In the genomic region with DNA sequence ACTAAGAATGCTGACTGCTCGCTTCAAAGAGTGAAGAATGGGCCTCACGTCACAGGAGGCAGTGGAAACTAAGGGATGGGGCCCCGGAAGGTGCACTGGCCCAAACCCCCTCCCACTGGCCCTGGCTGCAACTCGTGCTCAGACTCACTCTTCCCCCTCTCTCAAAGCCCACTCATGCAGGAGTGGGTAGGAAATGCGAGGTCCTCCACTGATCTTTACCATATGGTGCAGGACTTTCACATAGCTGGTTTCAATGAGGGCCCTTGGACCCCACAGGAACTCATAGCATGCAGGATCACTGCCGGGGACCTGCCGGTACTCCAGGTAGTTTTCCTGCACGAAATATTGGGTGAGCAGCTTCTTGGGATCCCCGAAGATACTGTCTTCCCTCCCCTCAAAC, we compare ENCODE assay signal across 17 cellular contexts. TPM values are rescaled to one million over a fixed set of nuclear protein-coding genes. Genes with fewer than 3 reads are reported as not detected.
"Had no signal": no experiment of that assay in that cellular context is flagged by ENCODE, and none has a peak within 500 bp of the region (broad histone marks: within the 10 kb centered on the region; RNA-seq: fewer than 3 reads in every experiment).

No MANE protein-coding gene starts in this region.

RNA-seq across cellular contexts. Expression of gene MAGEA6, which starts 2.9 kb away (rescaled TPM):
- total RNA-seq: chondrocyte, dermis microvascular lymphatic vessel endothelial cell, esophagus mucosa, esophagus squamous epithelium, gastrocnemius medialis, glomerular endothelial cell, heart right ventricle, kidney epithelial cell, left cardiac atrium, left lung, left ventricle myocardium superior, lower leg skin, lower lobe of right lung, lung microvascular endothelial cell, mononuclear cell had no signal
- polyA plus RNA-seq: heart right ventricle had no signal

RNA-seq across cellular contexts. Expression of gene CSAG3, which starts 7.5 kb away (rescaled TPM):
- total RNA-seq: chondrocyte, colonic mucosa, dermis microvascular lymphatic vessel endothelial cell, esophagus mucosa, esophagus squamous epithelium, gastrocnemius medialis, glomerular endothelial cell, heart right ventricle, kidney epithelial cell, left cardiac atrium, left lung, left ventricle myocardium superior, lower leg skin, lower lobe of right lung, lung microvascular endothelial cell, mononuclear cell, mucosa of gallbladder had no signal
- polyA plus RNA-seq: heart right ventricle had no signal

RNA-seq across cellular contexts. Expression of gene MAGEA2, which starts 12.9 kb away (rescaled TPM):
- total RNA-seq: chondrocyte, colonic mucosa, dermis microvascular lymphatic vessel endothelial cell, esophagus mucosa, esophagus squamous epithelium, gastrocnemius medialis, glomerular endothelial cell, heart right ventricle, kidney epithelial cell, left cardiac atrium, left lung, left ventricle myocardium superior, lower leg skin, lower lobe of right lung, lung microvascular endothelial cell, mononuclear cell, mucosa of gallbladder had no signal
- polyA plus RNA-seq: heart right ventricle had no signal

RNA-seq across cellular contexts. Expression of gene MAGEA12, which starts 33.0 kb away (rescaled TPM):
- total RNA-seq: chondrocyte, dermis microvascular lymphatic vessel endothelial cell, esophagus mucosa, esophagus squamous epithelium, gastrocnemius medialis, glomerular endothelial cell, heart right ventricle, kidney epithelial cell, left cardiac atrium, left lung, left ventricle myocardium superior, lower leg skin, lower lobe of right lung, lung microvascular endothelial cell, mononuclear cell, mucosa of gallbladder had no signal
- polyA plus RNA-seq: heart right ventricle had no signal

RNA-seq across cellular contexts. Expression of gene CSAG1, which starts 33.0 kb away (rescaled TPM):
- total RNA-seq: chondrocyte, colonic mucosa, dermis microvascular lymphatic vessel endothelial cell, esophagus mucosa, esophagus squamous epithelium, gastrocnemius medialis, glomerular endothelial cell, heart right ventricle, kidney epithelial cell, left cardiac atrium, left lung, left ventricle myocardium superior, lower leg skin, lower lobe of right lung, lung microvascular endothelial cell, mononuclear cell, mucosa of gallbladder had no signal
- polyA plus RNA-seq: heart right ventricle had no signal
